ENCODE assay signal across 28 cellular contexts in genomic region chr17:63344383-63344782, GRCh38.
"Had no signal": no experiment of that assay in that cellular context is flagged by ENCODE, and none has a peak within 500 bp of the region (broad histone marks: within the 10 kb centered on the region; RNA-seq: fewer than 3 reads in every experiment).

No MANE protein-coding gene starts in this region.

- ATAC-seq: naive thymus-derived CD8-positive, alpha-beta T cell; psoas muscle; right cardiac atrium; right lobe of liver; stimulated activated effector memory CD8-positive, alpha-beta T cell treated with anti-CD3 and anti-CD28 coated beads, Interleukin-12 subunit alpha, Interleukin-12 subunit beta, amount 100 ng/mL, for 72 hours; stimulated activated naive B cell treated with anti-CD40 and anti-IgM and Interleukin-4, amounts not matched to agents 10 μg/mL and 1 μg/mL and 100 μg/mL, for 72 hours had no signal

- H3K27me3 ChIP-seq: neural progenitor cell, ovary, right lobe of liver, sigmoid colon, stomach, thyroid gland, tibial nerve, upper lobe of left lung, vagina had no signal

- H3K4me3 ChIP-seq: neural progenitor cell, ovary, psoas muscle, right lobe of liver, sigmoid colon, stomach, thoracic aorta, thyroid gland, tibial nerve, upper lobe of left lung, vagina had no signal

- H3K4me1 ChIP-seq: parathyroid adenoma, psoas muscle, sigmoid colon, upper lobe of left lung, vagina had no signal

- H3K27ac ChIP-seq: neural progenitor cell, ovary, parathyroid adenoma, psoas muscle, right lobe of liver, sigmoid colon, stomach, thoracic aorta, thyroid gland, tibial nerve, upper lobe of left lung, vagina had no signal

- H3K36me3 Mint-ChIP-seq: stimulated activated effector memory CD8-positive, alpha-beta T cell treated with anti-CD3 and anti-CD28 coated beads, Interleukin-12 subunit alpha, Interleukin-12 subunit beta, amount 100 ng/mL, for 72 hours; stimulated activated naive B cell treated with anti-CD40 and anti-IgM and Interleukin-4, amounts not matched to agents 10 μg/mL and 1 μg/mL and 100 μg/mL, for 72 hours had no signal

- H3K4me1 Mint-ChIP-seq: naive thymus-derived CD8-positive, alpha-beta T cell; neural progenitor cell; stimulated activated naive B cell treated with anti-CD40 and anti-IgM and Interleukin-4, amounts not matched to agents 10 μg/mL and 1 μg/mL and 100 μg/mL, for 72 hours had no signal

- H3K27ac Mint-ChIP-seq: nephron; neural progenitor cell; progenitor cell of endocrine pancreas; stimulated activated effector memory CD8-positive, alpha-beta T cell treated with anti-CD3 and anti-CD28 coated beads, Interleukin-12 subunit alpha, Interleukin-12 subunit beta, amount 100 ng/mL, for 72 hours; stimulated activated naive B cell treated with anti-CD40 and anti-IgM and Interleukin-4, amounts not matched to agents 10 μg/mL and 1 μg/mL and 100 μg/mL, for 72 hours; stimulated activated naive CD8-positive, alpha-beta T cell treated with anti-CD3 and anti-CD28 coated beads, Interleukin-15, Interleukin-2, amounts not matched to agents 100 ng/mL and 50 ng/mL, for 24 hours had no signal

- H3K9me3 Mint-ChIP-seq: naive thymus-derived CD8-positive, alpha-beta T cell; nephron; neural progenitor cell; stimulated activated effector memory CD8-positive, alpha-beta T cell treated with anti-CD3 and anti-CD28 coated beads, Interleukin-12 subunit alpha, Interleukin-12 subunit beta, amount 100 ng/mL, for 72 hours; stimulated activated naive B cell treated with anti-CD40 and anti-IgM and Interleukin-4, amounts not matched to agents 10 μg/mL and 1 μg/mL and 100 μg/mL, for 72 hours; stimulated activated naive CD8-positive, alpha-beta T cell treated with anti-CD3 and anti-CD28 coated beads, Interleukin-15, Interleukin-2, amounts not matched to agents 100 ng/mL and 50 ng/mL, for 24 hours had no signal

- H3K36me3 ChIP-seq: neural progenitor cell, ovary, right lobe of liver, sigmoid colon, thoracic aorta, thyroid gland, vagina had no signal

- H3K27me3 Mint-ChIP-seq: naive thymus-derived CD8-positive, alpha-beta T cell; stimulated activated naive B cell treated with anti-CD40 and anti-IgM and Interleukin-4, amounts not matched to agents 10 μg/mL and 1 μg/mL and 100 μg/mL, for 72 hours; stimulated activated naive CD8-positive, alpha-beta T cell treated with anti-CD3 and anti-CD28 coated beads, Interleukin-15, Interleukin-2, amounts not matched to agents 100 ng/mL and 50 ng/mL, for 24 hours had no signal

- H3K9me3 ChIP-seq: ovary, psoas muscle, right lobe of liver, sigmoid colon, stomach, thoracic aorta, thyroid gland, tibial nerve, upper lobe of left lung, vagina had no signal

- DNase-seq: naive thymus-derived CD8-positive, alpha-beta T cell; occipital lobe; ovary; posterior cingulate gyrus; psoas muscle; right cardiac atrium; right lobe of liver; sigmoid colon; small intestine; stimulated activated CD4-positive, alpha-beta T cell treated with anti-CD3 and anti-CD28 coated beads, Interleukin-15, amount 100 ng/mL, for 24 hours; stimulated activated CD4-positive, alpha-beta T cell treated with anti-CD3 and anti-CD28 coated beads, Interleukin-2, amount 100 ng/mL, for 24 hours; stimulated activated CD4-positive, alpha-beta T cell treated with anti-CD3 and anti-CD28 coated beads, Interleukin-2, amount 100 ng/mL, for 48 hours; stimulated activated CD4-positive, alpha-beta T cell treated with anti-CD3 and anti-CD28 coated beads, Interleukin-4, amount 100 ng/mL, for 24 hours; stimulated activated naive B cell treated with anti-CD40 and anti-IgM and Interleukin-4, amounts not matched to agents 10 μg/mL and 1 μg/mL and 100 μg/mL, for 72 hours; stimulated activated naive CD4-positive, alpha-beta T cell treated with Interleukin-2 at 50 U/mL for 16 hours; stomach; thyroid gland; trophoblast cell; upper lobe of left lung had no signal

- H3K4me3 Mint-ChIP-seq: naive thymus-derived CD8-positive, alpha-beta T cell; nephron; neural progenitor cell; stimulated activated effector memory CD8-positive, alpha-beta T cell treated with anti-CD3 and anti-CD28 coated beads, Interleukin-12 subunit alpha, Interleukin-12 subunit beta, amount 100 ng/mL, for 72 hours; stimulated activated naive B cell treated with anti-CD40 and anti-IgM and Interleukin-4, amounts not matched to agents 10 μg/mL and 1 μg/mL and 100 μg/mL, for 72 hours; stimulated activated naive CD8-positive, alpha-beta T cell treated with anti-CD3 and anti-CD28 coated beads, Interleukin-15, Interleukin-2, amounts not matched to agents 100 ng/mL and 50 ng/mL, for 24 hours had no signal
